In the genomic region with DNA sequence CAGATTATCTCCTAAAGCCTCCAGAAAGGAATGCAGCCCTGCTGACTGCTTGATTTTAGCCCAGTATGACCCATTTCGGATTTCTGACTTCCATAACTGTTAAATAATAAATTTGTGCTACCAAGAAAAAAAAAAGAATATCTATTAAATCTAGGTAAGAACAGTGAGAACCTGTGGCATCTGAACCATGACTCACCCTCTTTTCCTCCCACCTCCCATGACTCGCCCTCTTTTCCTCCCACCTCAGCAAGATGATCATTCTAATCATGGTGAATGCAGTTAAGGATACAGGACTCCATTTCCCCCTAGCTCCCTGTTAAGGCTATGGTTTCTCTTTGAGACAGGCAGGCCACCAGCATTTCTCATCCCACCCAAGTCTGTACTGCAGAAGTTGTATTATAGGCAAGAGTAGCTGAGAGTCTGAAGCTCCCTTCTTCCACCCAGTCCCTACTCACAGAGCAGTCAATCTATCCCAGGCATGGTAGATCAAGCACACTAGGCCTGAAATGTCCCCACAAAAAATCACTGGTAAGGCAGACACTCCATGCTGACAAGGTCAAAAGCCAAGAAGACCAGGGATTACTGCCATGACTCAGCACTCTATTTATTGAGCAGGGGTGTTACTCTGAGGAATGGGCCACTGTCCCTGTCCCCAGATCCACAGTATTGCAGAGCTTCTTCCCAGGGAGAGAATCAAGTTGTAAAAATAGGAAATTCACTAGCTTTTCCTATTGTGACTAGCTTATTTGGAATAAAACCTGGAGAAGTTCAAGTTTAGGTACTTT, we compare ENCODE assay signal across 18 cellular contexts.
DNase-seq lines count a peak whose midpoint lies in the region; ATAC-seq, FAIRE-seq and TF ChIP-seq lines count a peak whose summit lies in the region.
"Had no signal": no experiment of that assay in that cellular context is flagged by ENCODE, and none has a peak within 500 bp of the region (broad histone marks: within the 10 kb centered on the region; RNA-seq: fewer than 3 reads in every experiment).

No MANE protein-coding gene starts in this region.

- intact Hi-C loops in MCF 10A (cut with micrococcal nuclease): no loop called here
- intact Hi-C loops in breast epithelium (cut with DNase I; ENCODE audit: low total_unique reads): no loop called here

- CTCF ChIA-PET in MCF 10A (lab: Yijun Ruan, JAX): interaction anchor here (0.5 to 1.2 kb wide), 4 partner anchors 14 to 1439 kb away, joined by 3 to 5 read pairs (median 4); no protein-coding TSS in a partner anchor

- TF ChIP-seq POLR2A in breast epithelium (IDR thresholded peaks at IDR 0.05): no peak

- no peak for FAIRE-seq in urothelium cell line (lab: Jason Lieb, UNC)
- FAIRE-seq: G401.6 had no signal

- peak; percentile 26 for DNase-seq in MCF 10A (ENCODE audit: unreplicated experiment)
- no peak for DNase-seq in breast epithelium (ENCODE audit: low spot score in 2 of 2)
- DNase-seq in RKO (ENCODE audit: low spot score): peak; percentile 22
- DNase-seq in urothelium cell line (ENCODE audit: low spot score): peak; percentile 48
- no peak for DNase-seq in CD1c-positive myeloid dendritic cell (ENCODE audit: extremely low spot score)
- DNase-seq: NCI-H1092 treated with DMSO at 0.1 percent for 48 hours, NCI-H510A treated with DMSO at 0.1 percent for 48 hours, substantia nigra had no signal

- no peak overlapping the region for H3K27ac Mint-ChIP-seq in MCF 10A (ENCODE audit: low read depth, unreplicated experiment)
- no peak overlapping the region for H3K27ac Mint-ChIP-seq in stimulated activated memory B cell treated with anti-CD40 and anti-IgM and Interleukin-4, amounts not matched to agents 10 μg/mL and 1 μg/mL and 100 μg/mL, for 72 hours
- H3K27ac Mint-ChIP-seq: activated T-helper 17 cell treated with anti-CD3 and anti-CD28 coated beads, Interleukin-2, amount 50 U/mL, for 72 hours; brain had no signal

- TF ChIP-seq CTCF in MCF 10A (IDR thresholded peaks at IDR 0.05; ENCODE audit: unreplicated experiment) (no peak), breast epithelium (IDR thresholded peaks at IDR 0.05) (no peak)

- no peaks in the 10 kb centered on the region for H3K4me1 ChIP-seq in breast epithelium
- peaks cover 4% of the 10 kb centered on the region; the same call in 1 of the 2 replicates for H3K4me1 ChIP-seq in iPS-20b (ENCODE audit: insufficient read depth, low read length)
- H3K4me1 ChIP-seq: right atrium auricular region, vagina had no signal

- H3K9me3 Mint-ChIP-seq in MCF 10A (ENCODE audit: unreplicated experiment): no peaks in the 10 kb centered on the region
- no peaks in the 10 kb centered on the region for H3K9me3 Mint-ChIP-seq in stimulated activated memory B cell treated with anti-CD40 and anti-IgM and Interleukin-4, amounts not matched to agents 10 μg/mL and 1 μg/mL and 100 μg/mL, for 72 hours
- H3K9me3 Mint-ChIP-seq: activated T-helper 17 cell treated with anti-CD3 and anti-CD28 coated beads, Interleukin-2, amount 50 U/mL, for 72 hours; brain had no signal

- no peaks in the 10 kb centered on the region for H3K27me3 ChIP-seq in breast epithelium
- no peaks in the 10 kb centered on the region for H3K27me3 ChIP-seq in iPS-20b (ENCODE audit: insufficient read depth, low read length)
- H3K27me3 ChIP-seq: right atrium auricular region, vagina had no signal

- no peaks in the 10 kb centered on the region for H3K27me3 Mint-ChIP-seq in MCF 10A (ENCODE audit: insufficient read depth, unreplicated experiment)
- H3K27me3 Mint-ChIP-seq in stimulated activated memory B cell treated with anti-CD40 and anti-IgM and Interleukin-4, amounts not matched to agents 10 μg/mL and 1 μg/mL and 100 μg/mL, for 72 hours: no peaks in the 10 kb centered on the region
- H3K27me3 Mint-ChIP-seq: brain had no signal

- H3K9ac ChIP-seq in iPS-20b (ENCODE audit: low read depth, low read length): no peak overlapping the region
- H3K9ac ChIP-seq: KMS-11 had no signal

- no peaks in the 10 kb centered on the region for H3K36me3 Mint-ChIP-seq in MCF 10A (ENCODE audit: insufficient read depth, unreplicated experiment)
- H3K36me3 Mint-ChIP-seq in stimulated activated memory B cell treated with anti-CD40 and anti-IgM and Interleukin-4, amounts not matched to agents 10 μg/mL and 1 μg/mL and 100 μg/mL, for 72 hours: no peaks in the 10 kb centered on the region
- H3K36me3 Mint-ChIP-seq: brain had no signal

- no peaks in the 10 kb centered on the region for H3K9me3 ChIP-seq in breast epithelium
- no peaks in the 10 kb centered on the region for H3K9me3 ChIP-seq in iPS-20b (ENCODE audit: insufficient read depth, low read depth, low read length)
- H3K9me3 ChIP-seq: right atrium auricular region, vagina had no signal

- H3K27ac ChIP-seq in breast epithelium (no peak overlapping the region), iPS-20b (ENCODE audit: low read length) (peak overlapping the region; percentile 20)
- H3K27ac ChIP-seq: KMS-11, right atrium auricular region, vagina had no signal

- BruUV-seq in MCF 10A (replicated peaks; lab: Mats Ljungman, UMichigan): no TSS peak

- no peak for ATAC-seq in HG03571 (IDR thresholded peaks at IDR 0.05; ENCODE audit: unreplicated experiment)
- no peak for ATAC-seq in stimulated activated memory B cell treated with anti-CD40 and anti-IgM and Interleukin-4, amounts not matched to agents 10 μg/mL and 1 μg/mL and 100 μg/mL, for 72 hours
- ATAC-seq: activated T-helper 17 cell treated with anti-CD3 and anti-CD28 coated beads, Interleukin-2, amount 50 U/mL, for 72 hours had no signal

- no peak overlapping the region for H3K4me3 Mint-ChIP-seq in MCF 10A (ENCODE audit: unreplicated experiment)
- no peak overlapping the region for H3K4me3 Mint-ChIP-seq in stimulated activated memory B cell treated with anti-CD40 and anti-IgM and Interleukin-4, amounts not matched to agents 10 μg/mL and 1 μg/mL and 100 μg/mL, for 72 hours
- H3K4me3 Mint-ChIP-seq: activated T-helper 17 cell treated with anti-CD3 and anti-CD28 coated beads, Interleukin-2, amount 50 U/mL, for 72 hours; brain had no signal

- H3K4me3 ChIP-seq in breast epithelium (no peak overlapping the region), iPS-20b (ENCODE audit: low read length) (no peak overlapping the region)
- H3K4me3 ChIP-seq: lung, right atrium auricular region, vagina had no signal

- H3K36me3 ChIP-seq in breast epithelium (no peaks in the 10 kb centered on the region), iPS-20b (ENCODE audit: insufficient read depth, low read depth, low read length) (no peaks in the 10 kb centered on the region)
- H3K36me3 ChIP-seq: right atrium auricular region, vagina had no signal

- POLR2A ChIA-PET in MCF 10A (lab: Yijun Ruan, JAX): interaction anchor here (0.6 kb wide), 1 partner anchor 18 kb away, joined by 3 read pairs; no protein-coding TSS in a partner anchor

- H3K4me1 Mint-ChIP-seq in MCF 10A (ENCODE audit: insufficient read depth, unreplicated experiment): no peaks in the 10 kb centered on the region
- no peaks in the 10 kb centered on the region for H3K4me1 Mint-ChIP-seq in stimulated activated memory B cell treated with anti-CD40 and anti-IgM and Interleukin-4, amounts not matched to agents 10 μg/mL and 1 μg/mL and 100 μg/mL, for 72 hours
- H3K4me1 Mint-ChIP-seq: activated T-helper 17 cell treated with anti-CD3 and anti-CD28 coated beads, Interleukin-2, amount 50 U/mL, for 72 hours; brain had no signal

Comparison
In these comparisons a context has a peak if more than half of its experiments do, and no peak if none do; other contexts are left out.
1. DNase-seq: peak in MCF 10A (single experiment), RKO (single experiment) and urothelium cell line (single experiment); none in breast epithelium (0 of 2) and CD1c-positive myeloid dendritic cell (single experiment).